Comparison of ENCODE assay signal across 9 cellular contexts in the genomic region with DNA sequence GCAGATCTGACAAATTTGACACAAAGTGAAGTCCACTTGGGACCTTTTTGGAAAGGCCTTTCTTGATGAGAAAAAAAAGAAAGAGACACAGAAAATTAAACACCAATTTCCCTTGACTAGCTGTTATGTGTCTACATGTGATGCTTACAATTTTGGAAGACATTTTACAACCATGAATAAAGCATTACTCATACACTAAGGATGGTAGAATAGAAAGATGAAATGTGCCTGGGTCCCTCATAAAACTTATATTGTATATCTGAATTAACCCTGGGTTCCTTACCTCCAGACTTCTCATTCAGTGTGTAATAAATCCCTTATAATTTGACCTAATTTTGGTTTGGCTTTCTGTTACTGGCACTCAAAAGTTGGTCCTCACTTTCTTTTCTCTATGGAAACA. TPM values are rescaled to one million over a fixed set of nuclear protein-coding genes. Genes with fewer than 3 reads are reported as not detected.
"Had no signal": no experiment of that assay in that cellular context is flagged by ENCODE, and none has a peak within 500 bp of the region (broad histone marks: within the 10 kb centered on the region; RNA-seq: fewer than 3 reads in every experiment).

No MANE protein-coding gene starts in this region.

- H3K4me3 ChIP-seq: K562 had no signal

- H3K4me3 Mint-ChIP-seq: H9 had no signal

- ATAC-seq: K562 had no signal

- FAIRE-seq: H54, HTR-8/SVneo, K562 had no signal

- H3K27ac Mint-ChIP-seq: H9 had no signal

- DNase-seq: GOT3, H9, HCEC 1CT, IMR-90, KG1 had no signal

RNA-seq across cellular contexts. Expression of gene GRIA3, which starts 16.5 kb away (rescaled TPM):
- total RNA-seq: HT-29, IMR-90, K562 had no signal
- polyA plus RNA-seq: IMR-90 had no signal
